In genomic region chr10:59176241-59177030, GRCh38 we compare ENCODE assay signal across 9 cellular contexts. TPM values are rescaled to one million over a fixed set of nuclear protein-coding genes. Genes with fewer than 3 reads are reported as not detected.
DNase-seq lines count a peak whose midpoint lies in the region; ATAC-seq and TF ChIP-seq lines count a peak whose summit lies in the region.
"Had no signal": no experiment of that assay in that cellular context is flagged by ENCODE, and none has a peak within 500 bp of the region (broad histone marks: within the 10 kb centered on the region; RNA-seq: fewer than 3 reads in every experiment).

TSS of gene PHYHIPL (plus strand) at chr10:59176643. CDS start at chr10:59176854, 211 bp downstream.

- peaks cover 8 to 22% of the 10 kb centered on the region in 2 donors for H3K27me3 Mint-ChIP-seq in natural killer cell (ENCODE audit: low read depth in 2 of 2)

- H3K27ac ChIP-seq in Karpas-422 (ENCODE audit: low read length) = no peak within 1 kb of the TSS

- H3K9me2 ChIP-seq in Karpas-422 (replicated peaks; ENCODE audit: insufficient read depth, low read length) = no peaks in the 10 kb centered on the region

- ATAC-seq in GM21360 (IDR thresholded peaks at IDR 0.05; ENCODE audit: unreplicated experiment) = peak; percentile 59
- no peak for ATAC-seq in natural killer cell
- no peak for ATAC-seq in GM18868 (IDR thresholded peaks at IDR 0.05; ENCODE audit: unreplicated experiment)
- no peak for ATAC-seq in GM19351 (IDR thresholded peaks at IDR 0.05; ENCODE audit: unreplicated experiment)

- H4K20me1 ChIP-seq in Karpas-422 (ENCODE audit: insufficient read depth, low read depth, low read length) = no peaks in the 10 kb centered on the region

- H3K27me3 ChIP-seq in Karpas-422 (ENCODE audit: low read length) = no peaks in the 10 kb centered on the region

- intact Hi-C loops in natural killer cell (cut with micrococcal nuclease) = no loop called here

- H3K4me3 Mint-ChIP-seq in natural killer cell = no peak within 1 kb of the TSS
- H3K4me3 Mint-ChIP-seq: dendritic cell treated with granulocyte-macrophage colony-stimulating factor and Interleukin-4, amounts not matched to agents 40 ng/mL and 50 ng/mL, for 4 days had no signal

- H3K9me3 ChIP-seq in Karpas-422 (ENCODE audit: low read length) = no peaks in the 10 kb centered on the region

- no peak within 1 kb of the TSS for H3K27ac Mint-ChIP-seq in natural killer cell
- H3K27ac Mint-ChIP-seq: dendritic cell treated with granulocyte-macrophage colony-stimulating factor and Interleukin-4, amounts not matched to agents 40 ng/mL and 50 ng/mL, for 4 days had no signal

- H3K79me2 ChIP-seq in Karpas-422 (ENCODE audit: low read length) = no peaks in the 10 kb centered on the region

- H3K9me3 Mint-ChIP-seq in natural killer cell = peaks cover 2 to 5% of the 10 kb centered on the region in 2 donors
- H3K9me3 Mint-ChIP-seq: dendritic cell treated with granulocyte-macrophage colony-stimulating factor and Interleukin-4, amounts not matched to agents 40 ng/mL and 50 ng/mL, for 4 days had no signal

- no peaks in the 10 kb centered on the region for H3K36me3 Mint-ChIP-seq in natural killer cell

- H3K4me2 ChIP-seq in Karpas-422 (ENCODE audit: low read depth, low read length, poor library complexity, severe bottlenecking) = no peak within 1 kb of the TSS

- peak within 1 kb of the TSS; percentile 15 for H3K4me3 ChIP-seq in fibroblast of mammary gland (ENCODE audit: control insufficient read depth, low read depth, low read length)
- no peak within 1 kb of the TSS for H3K4me3 ChIP-seq in Karpas-422 (ENCODE audit: low read length)

- TF ChIP-seq CTCF in fibroblast of mammary gland (conservative IDR thresholded peaks at IDR 0.05; ENCODE audit: control insufficient read depth, insufficient read depth, low read depth, low read length) = no peak
- no peak for TF ChIP-seq CTCF in natural killer cell (IDR thresholded peaks at IDR 0.05)

- no peaks in the 10 kb centered on the region for H3K4me1 Mint-ChIP-seq in natural killer cell

- H3K36me3 ChIP-seq in Karpas-422 (ENCODE audit: insufficient read depth, low read length) = no peaks in the 10 kb centered on the region

- peak; percentile 96 for DNase-seq in NCI-H69 (lab: John Stamatoyannopoulos, UW)
- no peak for DNase-seq in fibroblast of mammary gland (ENCODE audit: low read depth)
- DNase-seq in occipital lobe (lab: John Stamatoyannopoulos, UW) = peak; percentile 62
- DNase-seq in natural killer cell = no peak
- no peak for DNase-seq in Karpas-422

- H3K9ac ChIP-seq in Karpas-422 (ENCODE audit: low read length) = no peak within 1 kb of the TSS

- no peaks in the 10 kb centered on the region for H3K4me1 ChIP-seq in Karpas-422 (ENCODE audit: low read length)

- no peak within 1 kb of the TSS for H2AFZ ChIP-seq in Karpas-422 (ENCODE audit: low read length)

RNA-seq across cellular contexts. Expression of gene PHYHIPL, which starts in this region (rescaled TPM):
- 42.4 TPM for total RNA-seq in occipital lobe
- total RNA-seq in natural killer cell = not detected
- total RNA-seq in Karpas-422 (2014; rRNA removed; shearing (Covaris generic); ENCODE audit: low replicate concordance) = not detected in 2 replicates

Comparison
In these comparisons a context has a peak if more than half of its experiments do, and no peak if none do; other contexts are left out.
1. RNA of gene PHYHIPL (total RNA-seq): 42.4 TPM in occipital lobe (single experiment); not detected in natural killer cell and not detected in Karpas-422; every median in the first group is over 10 times any median in the second.
2. DNase-seq: peak in NCI-H69 (single experiment) and occipital lobe (single experiment); none in fibroblast of mammary gland (single experiment), natural killer cell (single experiment) and Karpas-422 (single experiment).